1 cellular context compared by ENCODE assay signal in the genomic region with DNA sequence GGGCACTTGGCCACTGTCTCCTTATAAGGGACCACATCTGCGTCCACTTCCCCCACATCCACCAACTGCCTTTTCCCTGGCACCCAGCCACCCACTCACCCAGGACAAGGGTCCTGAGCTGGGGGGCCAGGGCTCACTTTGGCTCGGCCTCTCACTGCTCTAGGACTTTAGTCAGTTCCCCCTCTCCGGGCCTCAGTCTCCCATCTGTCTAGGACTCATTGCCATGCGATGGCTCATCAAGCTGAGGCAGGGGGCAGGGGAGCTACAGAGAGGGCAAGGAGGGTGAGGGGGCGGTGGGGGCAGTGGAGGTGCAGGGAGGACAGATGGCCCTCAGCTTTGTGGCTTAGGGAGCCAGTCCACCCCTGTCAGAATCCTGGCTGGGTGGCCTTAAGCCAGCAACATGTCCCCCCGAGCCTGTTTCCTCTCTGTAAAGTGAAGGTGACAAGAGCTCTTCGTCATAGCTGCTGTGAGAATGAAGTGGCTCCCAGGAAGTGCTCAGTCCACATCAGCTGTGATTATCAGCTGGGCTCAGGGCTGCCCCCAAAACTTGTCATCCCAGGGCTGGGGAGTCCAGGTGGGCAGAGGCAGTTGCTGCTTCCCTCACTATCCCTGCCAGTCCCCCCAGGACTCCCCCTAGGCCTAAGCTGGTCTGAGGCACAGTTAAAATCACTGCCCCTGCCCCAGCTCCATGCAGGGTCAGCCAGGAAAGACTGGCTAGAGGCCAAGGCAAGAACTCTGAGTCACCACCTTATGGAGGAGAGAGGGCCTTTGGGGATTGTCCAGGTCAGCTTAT.
TF ChIP-seq lines count a peak whose summit lies in the region.

No MANE protein-coding gene starts in this region.

TF ChIP-seq in endothelial cell of umbilical vein, 7 proteins besides CTCF, POLR2A, EP300 and RAD21:
- TF ChIP-seq FOS (IDR thresholded peaks at IDR 0.05; ENCODE audit: borderline replicate concordance, insufficient read depth, low read length) = peak; percentile 61
- TF ChIP-seq POLR2AphosphoS5 (IDR thresholded peaks at IDR 0.05; ENCODE audit: insufficient read depth, low read depth, low read length) = no peak
